21 cellular contexts compared by ENCODE assay signal in genomic region chr6:4301871-4302270, GRCh38.
"Had no signal": no experiment of that assay in that cellular context is flagged by ENCODE, and none has a peak within 500 bp of the region (broad histone marks: within the 10 kb centered on the region; RNA-seq: fewer than 3 reads in every experiment).

No MANE protein-coding gene starts in this region.

- H3K36me3 ChIP-seq: esophagus squamous epithelium, lower lobe of right lung, neural progenitor cell, pancreas, right lobe of liver, spleen, thoracic aorta, transverse colon had no signal

- H3K4me2 ChIP-seq: neural progenitor cell had no signal

- DNase-seq: esophagus squamous epithelium; foreskin keratinocyte; head of caudate nucleus; hypothalamus; kidney glomerular epithelial cell; lower lobe of right lung; mesenchymal stem cell; midbrain; nucleus accumbens; pancreas; right lobe of liver; spleen; stimulated activated CD4-positive, alpha-beta T cell treated with anti-CD3 and anti-CD28 coated beads, Interleukin-15, amount 100 ng/mL, for 24 hours; stimulated activated CD4-positive, alpha-beta T cell treated with anti-CD3 and anti-CD28 coated beads, Interleukin-1b, Interleukin-23, amount 100 ng/mL, for 48 hours; stimulated activated CD4-positive, alpha-beta T cell treated with anti-CD3 and anti-CD28 coated beads, Interleukin-4, amount 100 ng/mL, for 24 hours; stimulated activated naive CD8-positive, alpha-beta T cell treated with anti-CD3 and anti-CD28 coated beads, Interleukin-15, amount 100 ng/mL, for 72 hours; transverse colon had no signal

- H2AFZ ChIP-seq: neural progenitor cell had no signal

- H3K4me3 ChIP-seq: esophagus squamous epithelium, lower lobe of right lung, neural progenitor cell, pancreas, right lobe of liver, spleen, thoracic aorta, transverse colon had no signal

- H3K27ac ChIP-seq: esophagus squamous epithelium, foreskin keratinocyte, lower lobe of right lung, neural progenitor cell, pancreas, right lobe of liver, spleen, thoracic aorta, transverse colon had no signal

- ATAC-seq: foreskin keratinocyte; left lobe of liver; lower lobe of right lung; pancreas; stimulated activated memory B cell treated with anti-CD40 and anti-IgM and Interleukin-4, amounts not matched to agents 10 μg/mL and 1 μg/mL and 100 μg/mL, for 72 hours; stimulated activated naive CD8-positive, alpha-beta T cell treated with anti-CD3 and anti-CD28 coated beads, Interleukin-15, amount 100 ng/mL, for 72 hours had no signal

- H3K9me3 ChIP-seq: esophagus squamous epithelium, lower lobe of right lung, pancreas, right lobe of liver, thoracic aorta, transverse colon had no signal

- H3K4me1 ChIP-seq: esophagus squamous epithelium, lower lobe of right lung, neural progenitor cell, pancreas, right lobe of liver, spleen, transverse colon had no signal

- H3K9ac ChIP-seq: neural progenitor cell had no signal

- H3K27me3 ChIP-seq: esophagus squamous epithelium, foreskin keratinocyte, neural progenitor cell, pancreas, right lobe of liver, spleen, transverse colon had no signal
